Comparison of ENCODE assay signal across 10 cellular contexts in genomic region chr4:139243448-139244365, GRCh38. TPM values are rescaled to one million over a fixed set of nuclear protein-coding genes. Genes with fewer than 3 reads are reported as not detected.
DNase-seq lines count a peak whose midpoint lies in the region; ATAC-seq and TF ChIP-seq lines count a peak whose summit lies in the region.
"Had no signal": no experiment of that assay in that cellular context is flagged by ENCODE, and none has a peak within 500 bp of the region (broad histone marks: within the 10 kb centered on the region; RNA-seq: fewer than 3 reads in every experiment).

No MANE protein-coding gene starts in this region.

- ATAC-seq in lower lobe of right lung (peak; percentile 61 to 71), GM18870 (IDR thresholded peaks at IDR 0.05; ENCODE audit: unreplicated experiment) (no peak), GM18861 (IDR thresholded peaks at IDR 0.05; ENCODE audit: unreplicated experiment) (no peak)

- no TSS peak for BruUV-seq in A673 (replicated peaks; lab: Mats Ljungman, UMichigan)

- no peak overlapping the region for H3K27ac ChIP-seq in lower lobe of right lung
- H3K27ac ChIP-seq in Peyer's patch = no peak overlapping the region
- no peak overlapping the region for H3K27ac ChIP-seq in A673 (ENCODE audit: low read depth, low read length, poor library complexity, severe bottlenecking)

- H3K4me1 ChIP-seq in lower lobe of right lung = peaks cover 7% of the 10 kb centered on the region
- no peaks in the 10 kb centered on the region for H3K4me1 ChIP-seq in Peyer's patch
- no peaks in the 10 kb centered on the region for H3K4me1 ChIP-seq in A673 (ENCODE audit: insufficient read depth, low read length, poor library complexity, severe bottlenecking)

- intact Hi-C loops in lower lobe of right lung (cut with DNase I) = no loop called here
- intact Hi-C loops in A673 (cut with micrococcal nuclease; ENCODE audit: unreplicated experiment) = no loop called here

- no peaks in the 10 kb centered on the region for H3K36me3 ChIP-seq in lower lobe of right lung
- H3K36me3 ChIP-seq in Peyer's patch = no peaks in the 10 kb centered on the region
- H3K36me3 ChIP-seq in A673 (ENCODE audit: insufficient read depth, low read length, poor library complexity, severe bottlenecking) = no peaks in the 10 kb centered on the region

- H3K4me3 ChIP-seq in AG04449 (ENCODE audit: low read depth, low read length) (no peak overlapping the region), cardiac fibroblast (replicated peaks in 1 of 2; ENCODE audit: low read depth in 2 of 2, low read length in 2 of 2) (no peak overlapping the region), lower lobe of right lung (no peak overlapping the region), Peyer's patch (no peak overlapping the region), A673 (ENCODE audit: low read depth, low read length, poor library complexity, severe bottlenecking) (no peak overlapping the region)

- no peaks in the 10 kb centered on the region for H3K9me3 ChIP-seq in lower lobe of right lung
- no peaks in the 10 kb centered on the region for H3K9me3 ChIP-seq in Peyer's patch
- peaks cover 5% of the 10 kb centered on the region for H3K9me3 ChIP-seq in A673 (ENCODE audit: low read depth, low read length, poor library complexity, severe bottlenecking)

- no peak for TF ChIP-seq POLR2A in Peyer's patch (IDR thresholded peaks at IDR 0.05)

- TF ChIP-seq CTCF in AG04449 (IDR thresholded peaks at IDR 0.05; ENCODE audit: insufficient read depth, low read length, missing control alignments) (no peak), cardiac fibroblast (IDR thresholded peaks at IDR 0.05; ENCODE audit: low read depth, low read length) (no peak), lower lobe of right lung (IDR thresholded peaks at IDR 0.05) (no peak), Peyer's patch (IDR thresholded peaks at IDR 0.05) (no peak), A673 (conservative IDR thresholded peaks at IDR 0.05; ENCODE audit: low read depth, low read length) (no peak)

- CTCF ChIA-PET in AG04449 (lab: Yijun Ruan, JAX) = interaction anchor here (0.6 to 1.9 kb wide), 5 partner anchors 13 to 52 kb away, joined by 3 to 13 read pairs (median 5); partner anchors contain the start of gene MGARP
- CTCF ChIA-PET in A673 (lab: Charles Lee) = no interaction called here

- POLR2A ChIA-PET in AG04449 (lab: Yijun Ruan, JAX) = interaction anchor here (0.6 to 1.5 kb wide), 5 partner anchors 10 to 57 kb away, joined by 3 to 7 read pairs (median 3); no protein-coding TSS in a partner anchor
- POLR2A ChIA-PET in A673 (lab: Charles Lee; ENCODE audit: low non-redundant PET) = no interaction called here

- no peaks in the 10 kb centered on the region for H3K27me3 ChIP-seq in lower lobe of right lung (ENCODE audit: low read depth)
- no peaks in the 10 kb centered on the region for H3K27me3 ChIP-seq in Peyer's patch
- H3K27me3 ChIP-seq in A673 (replicated peaks; ENCODE audit: insufficient read depth, low read depth, low read length, poor library complexity) = no peaks in the 10 kb centered on the region

- peak; percentile 97 for DNase-seq in AG04449 (ENCODE audit: low read depth, low spot score)
- DNase-seq in LHCN-M2 (ENCODE audit: low read depth) = peak; percentile 98
- DNase-seq in cardiac fibroblast (ENCODE audit: low read depth in 2 of 2) = peak; percentile 94 to 98
- DNase-seq in lower lobe of right lung = no peak
- DNase-seq in Peyer's patch = no peak
- DNase-seq in A673 (ENCODE audit: low spot score) = no peak
- DNase-seq: CD4-positive, CD25-positive, alpha-beta regulatory T cell had no signal

RNA-seq across cellular contexts. Expression of gene MGARP, which starts 36.3 kb away (rescaled TPM):
- total RNA-seq in LHCN-M2 (2014; rRNA removed) = 1.8 and 2.1 TPM in 2 replicates
- 3.5 TPM for polyA plus RNA-seq in LHCN-M2 (2012)
- total RNA-seq in lower lobe of right lung = not detected
- total RNA-seq in Peyer's patch = not detected
- 6.0 and 6.9 TPM in 2 replicates for total RNA-seq in A673 (2021)
- total RNA-seq: SK-MEL-5 had no signal

RNA-seq across cellular contexts. Expression of gene NAA15, which starts 57.6 kb away (rescaled TPM):
- 45.7 and 60.3 TPM in 2 replicates for total RNA-seq in LHCN-M2 (2014; rRNA removed)
- 12.6 TPM for polyA plus RNA-seq in LHCN-M2 (2012)
- total RNA-seq in lower lobe of right lung = 31.2 TPM
- total RNA-seq in Peyer's patch = 10 to 100 TPM; 16.6 to 77.6 (median 23.5) TPM
- 105 and 123 TPM in 2 replicates for total RNA-seq in A673 (2021)

RNA-seq across cellular contexts. Expression of gene NDUFC1, which starts 58.6 kb away (rescaled TPM):
- 34.4 and 48.5 TPM in 2 replicates for total RNA-seq in LHCN-M2 (2014; rRNA removed)
- 84.5 TPM for polyA plus RNA-seq in LHCN-M2 (2012)
- total RNA-seq in lower lobe of right lung = 52.0 TPM
- total RNA-seq in Peyer's patch = 10 to 100 TPM; 20.6 to 75.8 (median 53.9) TPM
- 116 and 117 TPM in 2 replicates for total RNA-seq in A673 (2021)

Comparison
In these comparisons a context has a peak if more than half of its experiments do, and no peak if none do; other contexts are left out.
1. DNase-seq: peak in AG04449 (single experiment), LHCN-M2 (single experiment) and cardiac fibroblast (2 of 2); none in lower lobe of right lung (single experiment), Peyer's patch (0 of 3) and A673 (single experiment).
2. ATAC-seq: peak in lower lobe of right lung (2 of 2); none in GM18870 (single experiment) and GM18861 (single experiment).